In the genomic region with DNA sequence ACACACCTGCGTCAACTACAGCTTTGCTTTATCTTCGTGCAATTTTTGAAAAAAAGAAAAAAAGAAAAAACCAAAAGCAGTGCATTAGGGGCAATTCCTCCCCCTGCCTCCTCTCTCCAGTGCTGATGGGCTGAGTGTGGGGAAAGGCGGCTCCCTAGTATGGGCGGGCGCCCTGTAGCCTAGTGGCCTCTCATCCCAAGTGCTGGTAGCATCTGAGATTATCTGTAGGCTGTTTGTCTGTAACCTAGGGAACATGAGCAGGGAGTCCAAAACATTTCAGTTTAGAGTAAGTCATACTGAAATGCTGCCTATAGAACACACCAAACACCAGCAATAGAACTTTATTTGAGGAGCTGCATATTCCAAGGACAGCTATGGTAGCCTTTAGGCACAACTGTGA, we compare ENCODE assay signal across 19 cellular contexts. TPM values are rescaled to one million over a fixed set of nuclear protein-coding genes. Genes with fewer than 3 reads are reported as not detected.
DNase-seq lines count a peak whose midpoint lies in the region; ATAC-seq, FAIRE-seq and TF ChIP-seq lines count a peak whose summit lies in the region.
"Had no signal": no experiment of that assay in that cellular context is flagged by ENCODE, and none has a peak within 500 bp of the region (broad histone marks: within the 10 kb centered on the region; RNA-seq: fewer than 3 reads in every experiment).

No MANE protein-coding gene starts in this region.

- H3K14ac ChIP-seq in H1 (ENCODE audit: insufficient read length), result no peak overlapping the region

- peaks cover 9 to 18% of the 10 kb centered on the region in 2 experiments for H3K27me3 ChIP-seq in K562 (ENCODE audit: control insufficient read depth in 2 of 2, insufficient read depth in 2 of 2, low read length in 2 of 2)
- H3K27me3 ChIP-seq in H1 (replicated peaks in 1 of 4; ENCODE audit: control insufficient read depth in 3 of 4, extremely low read depth in 1 of 4, insufficient read depth in 3 of 4, low read length in 3 of 4), result no peaks in the 10 kb centered on the region
- H3K27me3 ChIP-seq in mesendoderm (ENCODE audit: insufficient read depth, low read length, poor library complexity), result no peaks in the 10 kb centered on the region

- H2BK120ac ChIP-seq in H1 (replicated peaks; ENCODE audit: low read depth, low read length) (no peak overlapping the region), mesendoderm (ENCODE audit: low read depth, low read length) (no peak overlapping the region)

- H2BK15ac ChIP-seq in H1 (ENCODE audit: low read length) (no peak overlapping the region), mesendoderm (replicated peaks; ENCODE audit: low read depth) (no peak overlapping the region)

- no TSS peak for BruUV-seq in K562 (replicated peaks; lab: Mats Ljungman, UMichigan)

- in situ Hi-C loops in K562 (cut with MboI), result loop anchor here (25.0 kb wide), 1 partner anchor 485 kb away; no protein-coding TSS in a partner anchor

- 0 out of 3 replicates have a peak, but pooled peaks have one; percentile 42 for ATAC-seq in K562
- ATAC-seq in HG02938 (IDR thresholded peaks at IDR 0.05; ENCODE audit: unreplicated experiment), result no peak
- ATAC-seq in GM21529 (IDR thresholded peaks at IDR 0.05; ENCODE audit: unreplicated experiment), result no peak
- ATAC-seq: CD8-positive, alpha-beta T cell; GM23338 had no signal

- no peak overlapping the region for H3K18ac ChIP-seq in H1 (ENCODE audit: extremely low read depth, low read length)
- no peak overlapping the region for H3K18ac ChIP-seq in mesendoderm (ENCODE audit: low read length)

- H4K20me1 ChIP-seq in K562 (replicated peaks; ENCODE audit: control insufficient read depth, insufficient read depth, low read length), result no peaks in the 10 kb centered on the region
- no peaks in the 10 kb centered on the region for H4K20me1 ChIP-seq in H1 (replicated peaks in 1 of 2; ENCODE audit: control insufficient read depth in 1 of 2, insufficient read depth in 2 of 2, low read length in 2 of 2)

- no peak overlapping the region for H2BK12ac ChIP-seq in H1 (ENCODE audit: low read depth, low read length)

- no peak overlapping the region for H4K5ac ChIP-seq in H1 (ENCODE audit: insufficient read length, low read depth, low read length)
- H4K5ac ChIP-seq in mesendoderm (ENCODE audit: low read length), result no peak overlapping the region

- TF ChIP-seq POLR2A in K562 (conservative IDR thresholded peaks at IDR 0.05) (no peak), H1 (IDR thresholded peaks at IDR 0.05; ENCODE audit: control extremely low read depth in 1 of 2, low read depth in 2 of 2, low read length in 2 of 2) (no peak)

- H4K8ac ChIP-seq in H1 (ENCODE audit: extremely low read depth, insufficient read depth, low read length) (no peak overlapping the region), mesendoderm (ENCODE audit: low read depth, low read length) (no peak overlapping the region)

- H3K4ac ChIP-seq in H1 (replicated peaks; ENCODE audit: insufficient read length, low read depth, low read length) (no peak overlapping the region), mesendoderm (ENCODE audit: low read depth, low read length) (no peak overlapping the region)

- H3K56ac ChIP-seq in H1 (replicated peaks; ENCODE audit: insufficient read length, low read depth, low read length) (no peak overlapping the region), mesendoderm (ENCODE audit: low read length) (no peak overlapping the region)

- H4K91ac ChIP-seq in H1 (replicated peaks; ENCODE audit: insufficient read length, low read length), result no peak overlapping the region

- H3K36me3 ChIP-seq in K562 (ENCODE audit: control insufficient read depth, insufficient read depth, low read length) (no peaks in the 10 kb centered on the region), H1 (ENCODE audit: control insufficient read depth in 2 of 4, insufficient read depth in 4 of 4, low read length in 3 of 4) (no peaks in the 10 kb centered on the region), mesendoderm (ENCODE audit: control insufficient read depth, insufficient read depth, low read length) (no peaks in the 10 kb centered on the region)
- H3K36me3 ChIP-seq: HAP-1 had no signal

- H3K23me2 ChIP-seq in H1 (ENCODE audit: low read depth, low read length), result no peaks in the 10 kb centered on the region

- H3K4me3 ChIP-seq in K562, result no peak overlapping the region
- no peak overlapping the region for H3K4me3 ChIP-seq in H1 (ENCODE audit: extremely low read depth in 1 of 4, insufficient read depth in 2 of 4, low read depth in 3 of 4, low read length in 4 of 4)
- no peak overlapping the region for H3K4me3 ChIP-seq in mesendoderm (ENCODE audit: low read length)
- H3K4me3 ChIP-seq: GM23338, HAP-1 had no signal

- H3K9ac ChIP-seq in K562 (ENCODE audit: insufficient read depth in 1 of 2, low read depth in 2 of 2, low read length in 2 of 2), result no peak overlapping the region
- no peak overlapping the region for H3K9ac ChIP-seq in H1 (replicated peaks in 1 of 4; ENCODE audit: extremely low read depth in 1 of 4, low read depth in 3 of 4, low read length in 3 of 4)
- H3K9ac ChIP-seq in mesendoderm (ENCODE audit: low read length), result no peak overlapping the region

- H2AFZ ChIP-seq in K562 (ENCODE audit: low read depth, low read length) (no peak overlapping the region), H1 (ENCODE audit: low read length) (peak overlapping the region; percentile 59; the same call in 1 of the 2 replicates)
- H2AFZ ChIP-seq: GM23338 had no signal

- H2BK20ac ChIP-seq in H1 (ENCODE audit: low read length), result no peak overlapping the region

- H3K4me1 ChIP-seq in K562 (replicated peaks in 1 of 2; ENCODE audit: control insufficient read depth in 2 of 2, insufficient read depth in 2 of 2, low read length in 2 of 2) (no peaks in the 10 kb centered on the region; a peak in 1 of 5 replicates), H1 (replicated peaks in 1 of 4; ENCODE audit: control insufficient read depth in 3 of 4, insufficient read depth in 4 of 4, low read length in 3 of 4) (no peaks in the 10 kb centered on the region), mesendoderm (ENCODE audit: control insufficient read depth, low read depth, low read length) (no peaks in the 10 kb centered on the region)
- H3K4me1 ChIP-seq: Caco-2, HAP-1 had no signal

- CTCF ChIA-PET in K562 (lab: Yijun Ruan, JAX; ENCODE audit: low intra/inter-chr PET ratio), result no interaction called here
- CTCF ChIA-PET in H1 (lab: Charles Lee; ENCODE audit: partially characterized antibody), result interaction anchor here (0.7 to 2.2 kb wide), 2 partner anchors 23 to 462 kb away, joined by 3 to 12 read pairs; no protein-coding TSS in a partner anchor

- H3K9me3 ChIP-seq in K562 (replicated peaks; ENCODE audit: control insufficient read depth, insufficient read depth, low read depth, low read length) (no peaks in the 10 kb centered on the region), H1 (ENCODE audit: insufficient read depth in 2 of 2, low read depth in 1 of 2, low read length in 1 of 2) (no peaks in the 10 kb centered on the region)

- H3K27ac ChIP-seq in K562 (ENCODE audit: extremely low read depth, low read depth, low read length), result no peak overlapping the region
- no peak overlapping the region for H3K27ac ChIP-seq in H1 (ENCODE audit: low read depth, low read length)
- no peak overlapping the region for H3K27ac ChIP-seq in mesendoderm (ENCODE audit: low read depth, low read length)

- TF ChIP-seq RAD21 in K562 (CRISPR knock-in tag; conservative IDR thresholded peaks at IDR 0.05 in 1 of 2, IDR thresholded peaks at IDR 0.05 in 1 of 2) (no peak), H1 (IDR thresholded peaks at IDR 0.05 in 1 of 2, conservative IDR thresholded peaks at IDR 0.05 in 1 of 2; ENCODE audit: low read depth in 2 of 2, low read length in 2 of 2) (no peak)

- TF ChIP-seq EP300 in K562 (IDR thresholded peaks at IDR 0.05; ENCODE audit: low read length) (no peak), H1 (IDR thresholded peaks at IDR 0.05; ENCODE audit: borderline replicate concordance in 1 of 2, low read depth in 2 of 2, low read length in 2 of 2) (no peak)

- DNase-seq in K562 (ENCODE audit: extremely low read depth in 1 of 4, low spot score in 3 of 4) (no peak), H1 (ENCODE audit: low read depth in 1 of 2, low spot score in 2 of 2) (no peak), mesendoderm (peak; percentile 45)
- DNase-seq in activated effector memory CD4-positive, alpha-beta T cell treated with anti-CD3 and anti-CD28 coated beads, Interleukin-2, amount 50 U/mL, for 16 hours, result no peak
- DNase-seq: C1 segment of cervical spinal cord; Caco-2; CD4-positive, CD25-positive, alpha-beta regulatory T cell; CD8-positive, alpha-beta T cell; DMS153; DND-41; HFFc6 had no signal

- 9% methylated on average over 5 of the region's 5 CpGs for WGBS in K562 (ENCODE audit: insufficient coverage, low coverage, missing lambda C conversion rate)
- WGBS in H1 (ENCODE audit: extremely low coverage in 1 of 2, insufficient coverage in 1 of 2, insufficient read length in 1 of 2, insufficient replicate concordance in 2 of 2, low coverage in 1 of 2, low lambda C conversion rate in 2 of 2, missing lambda C conversion rate in 1 of 2), 2 experiments, result 91% methylated on average over 5 of the region's 5 CpGs; no CpG with 5 or more reads in 1 of the 2 experiments
- WGBS in mesendoderm (ENCODE audit: extremely low coverage, insufficient coverage, low lambda C conversion rate), result no CpG with 5 or more reads among the region's 5 CpGs

- H3K4me2 ChIP-seq in K562 (ENCODE audit: insufficient read depth, low read length) (no peak overlapping the region), H1 (ENCODE audit: insufficient read depth in 1 of 2, low read depth in 2 of 2, low read length in 2 of 2) (no peak overlapping the region), mesendoderm (ENCODE audit: low read length) (no peak overlapping the region)
- H3K4me2 ChIP-seq: GM23338 had no signal

- POLR2A ChIA-PET in K562 (lab: Yijun Ruan, JAX), result interaction anchor here (0.6 kb wide), 1 partner anchor 25 kb away, joined by 3 read pairs; a partner anchor contains a TSS
- POLR2A ChIA-PET in H1 (lab: Charles Lee; ENCODE audit: partially characterized antibody), result no interaction called here

- H2BK5ac ChIP-seq in H1 (ENCODE audit: low read depth, low read length) (no peak overlapping the region), mesendoderm (ENCODE audit: low read length) (no peak overlapping the region)

- no peak overlapping the region for H3K23ac ChIP-seq in H1 (ENCODE audit: insufficient read length)
- no peak overlapping the region for H3K23ac ChIP-seq in mesendoderm (ENCODE audit: low read length)

- H2AK5ac ChIP-seq in H1 (ENCODE audit: low read depth, low read length) (no peak overlapping the region), mesendoderm (ENCODE audit: low read length) (no peak overlapping the region)

- FAIRE-seq in K562 (lab: Jason Lieb, UNC) (no peak), H1 (lab: Jason Lieb, UNC) (no peak)
- FAIRE-seq: G401.6, GM12892, GM19239, H54 had no signal

- H3K9me1 ChIP-seq in K562 (ENCODE audit: control insufficient read depth, insufficient read depth, low read length), result no peaks in the 10 kb centered on the region

- no peaks in the 10 kb centered on the region for H3K79me2 ChIP-seq in K562 (ENCODE audit: control insufficient read depth, insufficient read depth, low read length)
- no peaks in the 10 kb centered on the region for H3K79me2 ChIP-seq in H1 (ENCODE audit: control insufficient read depth in 1 of 2, insufficient read depth in 2 of 2, low read length in 2 of 2)
- no peaks in the 10 kb centered on the region for H3K79me2 ChIP-seq in mesendoderm (ENCODE audit: control insufficient read depth, insufficient read depth, low read length)

- TF ChIP-seq CTCF in K562 (IDR thresholded peaks at IDR 0.05 in 2 of 3, conservative IDR thresholded peaks at IDR 0.05 in 1 of 3; ENCODE audit: insufficient read depth in 2 of 3, low read depth in 1 of 3, low read length in 3 of 3) (no peak), H1 (IDR thresholded peaks at IDR 0.05; ENCODE audit: control extremely low read depth in 1 of 3, insufficient read depth in 1 of 3, low read depth in 1 of 3, low read length in 3 of 3) (no peak)

- intact Hi-C loops in K562 (cut with micrococcal nuclease), result no loop called here

- H3K79me1 ChIP-seq in H1 (ENCODE audit: low read depth, low read length) (no peaks in the 10 kb centered on the region), mesendoderm (ENCODE audit: low read length) (no peaks in the 10 kb centered on the region)

RNA-seq across cellular contexts. Expression of a gene that starts 24.6 kb away (rescaled TPM):
- 24.8 and 28.2 TPM in 2 replicates for total RNA-seq in K562 (2011; cell fraction: chromatin; rRNA removed; ENCODE audit: low replicate concordance)
- 17.6 and 25.8 TPM in 2 replicates for total RNA-seq in K562 (2011; cell fraction: nucleolus; rRNA removed)
- 17.6 and 19.4 TPM in 2 replicates for total RNA-seq in K562 (2011; cell fraction: nucleoplasm; rRNA removed)
- total RNA-seq in K562 (2014; rRNA removed) (21.8 TPM in 2 replicates), K562 (2014; rRNA removed; fragmentation: Illumina TruSeq; extraction: Trizol) (13.5 and 14.8 TPM in 2 replicates), K562 (2015; rRNA removed; fragmentation: Illumina TruSeq; extraction: Trizol) (18.9 and 19.2 TPM in 2 replicates), K562 (2021) (18.7 and 20.1 TPM in 2 replicates)
- polyA plus RNA-seq in K562 (2011; rRNA removed) (7.2 and 7.7 TPM in 2 replicates), K562 (2014; fragmentation: Illumina TruSeq; extraction: Trizol) (10.9 and 11.6 TPM in 2 replicates), K562 (2014; fragmentation: Nextera tagmentation; extraction: Ambion mirVana) (1 to 10 TPM; 2.0 to 2.9 TPM), K562 (2014; rRNA removed) (13.2 and 13.6 TPM in 2 replicates), H1 (2011; rRNA removed) (5.6 and 7.3 TPM in 2 replicates)
- polyA plus RNA-seq in K562 (2011; cell fraction: cytosol; rRNA removed), result 6.9 and 11.4 TPM in 2 replicates
- polyA plus RNA-seq in K562 (2011; cell fraction: nucleus; rRNA removed), result 21.3 and 26.7 TPM in 2 replicates
- 13.5 and 15.2 TPM in 2 replicates for polyA plus RNA-seq in K562 (2012)
- 6.0 and 6.4 TPM in 2 replicates for polyA minus RNA-seq in K562 (2011; rRNA and poly(A)+ RNA removed)
- 4.6 and 6.2 TPM in 2 replicates for polyA minus RNA-seq in K562 (2011; cell fraction: cytosol; rRNA and poly(A)+ RNA removed)
- 9.3 and 13.3 TPM in 2 replicates for polyA minus RNA-seq in K562 (2011; cell fraction: nucleus; rRNA and poly(A)+ RNA removed)
- 26.4 and 28.4 TPM in 2 replicates for total RNA-seq in H1 (2021; fragmentation: NEBNext Ultra II Directional; extraction: Animal tissue kit (Norgen Biotek cat#: 25700))
- polyA plus RNA-seq in H1 (2011; cell fraction: cytosol; rRNA removed), result 6.3 TPM
- 9.8 TPM for polyA plus RNA-seq in H1 (2011; cell fraction: nucleus; rRNA removed)
- 11.0 to 16.9 TPM (median 14.0 TPM) in 4 replicates for polyA plus RNA-seq in H1 (2012, experiment 1 of 2)
- 11.2 TPM for polyA plus RNA-seq in H1 (2012, experiment 2 of 2)
- 28.3 TPM for polyA plus RNA-seq in H1 (2013, experiment 1 of 2)
- 37.5 TPM for polyA plus RNA-seq in H1 (2013, experiment 2 of 2)
- 3.6 and 4.3 TPM in 2 replicates for polyA minus RNA-seq in H1 (2011; rRNA and poly(A)+ RNA removed)
- 3.5 TPM for polyA minus RNA-seq in H1 (2011; cell fraction: cytosol; rRNA and poly(A)+ RNA removed)
- polyA minus RNA-seq in H1 (2011; cell fraction: nucleus; rRNA and poly(A)+ RNA removed), result 5.9 TPM
- 43.7 TPM for polyA plus RNA-seq in mesendoderm (2013, experiment 1 of 2)
- 40.0 TPM for polyA plus RNA-seq in mesendoderm (2013, experiment 2 of 2)
